ENCODE assay signal across 7 cellular contexts in the genomic region with DNA sequence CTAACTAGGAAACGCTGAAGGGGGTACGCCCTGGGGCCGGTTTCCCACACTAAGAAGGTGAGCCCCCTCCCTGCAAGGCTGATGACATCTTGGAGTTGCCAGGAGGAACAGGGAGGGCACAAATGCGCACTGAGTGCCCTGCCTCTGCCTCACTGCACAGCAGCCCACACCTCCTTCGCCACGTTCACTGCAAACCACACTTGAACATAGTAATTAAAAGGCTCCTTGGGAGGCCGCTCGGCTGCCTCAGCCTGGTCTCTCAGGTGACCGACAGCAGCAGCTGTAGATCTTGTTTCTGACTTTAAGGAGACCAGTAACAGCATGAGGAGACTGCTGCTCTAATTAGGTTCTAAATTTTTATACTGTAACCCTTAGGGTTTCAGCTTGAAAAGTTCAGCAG.
DNase-seq lines count a peak whose midpoint lies in the region; ATAC-seq, FAIRE-seq and TF ChIP-seq lines count a peak whose summit lies in the region.
"Not testable (repeated sequence)": the region's sequence is repeated elsewhere in the genome, so short reads cannot be mapped to it uniquely, and the experiment has no call there.

No MANE protein-coding gene starts in this region.

- not testable (repeated sequence) for H3K36me3 Mint-ChIP-seq in endodermal cell (ENCODE audit: low read depth)

- not testable (repeated sequence) for H3K27me3 Mint-ChIP-seq in endodermal cell (ENCODE audit: insufficient read depth)

- not testable (repeated sequence) for DNase-seq in GM12892 (ENCODE audit: insufficient read length); endodermal cell; psoas muscle
- peak in 2 of 3 experiments; percentile 11 to 54 for DNase-seq in NCI-H1417 (lab: John Stamatoyannopoulos, UW)
- DNase-seq in NCI-H2227 treated with DMSO at 0.1 percent for 48 hours (lab: John Stamatoyannopoulos, UW): peak; percentile 60
- DNase-seq in myocyte (ENCODE audit: low read depth): peak; percentile 71
- DNase-seq in thyroid gland: peak; percentile 61 to 62

- H3K27ac Mint-ChIP-seq in endodermal cell: peak overlapping the region; percentile 8

- H3K9ac ChIP-seq in endodermal cell (ENCODE audit: extremely low read depth, low read length, poor library complexity, severe bottlenecking): not testable (repeated sequence)

- not testable (repeated sequence) for TF ChIP-seq CTCF in endodermal cell (conservative IDR thresholded peaks at IDR 0.05); psoas muscle (IDR thresholded peaks at IDR 0.05); thyroid gland (IDR thresholded peaks at IDR 0.05)

- H3K4me3 ChIP-seq in endodermal cell (ENCODE audit: low read length); psoas muscle; thyroid gland (replicated peaks in 1 of 3): not testable (repeated sequence)

- not testable (repeated sequence) for TF ChIP-seq POLR2A in GM12892 (IDR thresholded peaks at IDR 0.05; ENCODE audit: low read depth, low read length); thyroid gland (IDR thresholded peaks at IDR 0.05)

- ATAC-seq in psoas muscle: peak in 3 of 4 donors; percentile 41 to 71 (median 68)

- FAIRE-seq in GM12892 (lab: Jason Lieb, UNC): peak; percentile 24

- H3K27ac ChIP-seq in endodermal cell (ENCODE audit: low read depth, low read length); thyroid gland: not testable (repeated sequence)
- H3K27ac ChIP-seq in psoas muscle: peak overlapping the region; percentile 80

- not testable (repeated sequence) for H3K27me3 ChIP-seq in endodermal cell (ENCODE audit: control insufficient read depth, insufficient read depth, low read length, poor library complexity, severe bottlenecking); psoas muscle (ENCODE audit: insufficient read depth in 3 of 3, low read length in 2 of 3); thyroid gland

- intact Hi-C loops in psoas muscle (cut with DNase I); thyroid gland (cut with DNase I): not testable (repeated sequence)

- H3K36me3 ChIP-seq in endodermal cell (ENCODE audit: control insufficient read depth, insufficient read depth, low read length): peaks cover 11% of the 10 kb centered on the region
- H3K36me3 ChIP-seq in psoas muscle (ENCODE audit: insufficient read depth in 1 of 2, low read depth in 1 of 2); thyroid gland: not testable (repeated sequence)

- not testable (repeated sequence) for H3K4me1 ChIP-seq in endodermal cell (ENCODE audit: control insufficient read depth, insufficient read depth, low read length); thyroid gland
- peaks cover 23% of the 10 kb centered on the region for H3K4me1 ChIP-seq in psoas muscle

- WGBS in endodermal cell (ENCODE audit: insufficient coverage in 1 of 2, insufficient read length in 1 of 2), 2 experiments: 92 to 95% methylated on average over 6 to 9 of the region's 9 CpGs
- WGBS in psoas muscle, 3 donors: 47 to 57% (median 52%) methylated on average over 9 of the region's 9 CpGs
- WGBS in thyroid gland, 2 donors: 37 to 60% methylated on average over 9 of the region's 9 CpGs

- H3K4me3 Mint-ChIP-seq in endodermal cell: not testable (repeated sequence)

- not testable (repeated sequence) for H3K9me3 Mint-ChIP-seq in endodermal cell

- peaks cover 31% of the 10 kb centered on the region for H3K4me1 Mint-ChIP-seq in endodermal cell

- H3K9me3 ChIP-seq in endodermal cell (ENCODE audit: control insufficient read depth, low read length); psoas muscle; thyroid gland: not testable (repeated sequence)
